ENCODE assay signal across 21 cellular contexts in the genomic region with DNA sequence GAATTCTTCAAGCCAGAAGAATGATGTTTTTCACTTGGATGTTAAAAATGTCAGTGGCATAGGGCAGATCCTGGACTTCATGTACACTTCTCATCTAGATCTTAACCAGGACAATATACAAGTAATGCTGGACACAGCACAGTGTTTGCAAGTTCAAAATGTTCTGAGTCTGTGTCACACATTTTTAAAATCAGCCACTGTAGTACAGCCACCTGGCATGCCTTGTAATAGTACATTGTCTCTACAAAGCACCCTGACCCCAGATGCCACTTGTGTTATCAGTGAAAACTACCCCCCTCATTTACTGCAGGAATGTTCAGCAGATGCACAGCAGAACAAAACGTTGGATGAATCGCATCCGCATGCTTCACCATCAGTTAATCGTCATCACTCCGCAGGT.
"Had no signal": no experiment of that assay in that cellular context is flagged by ENCODE, and none has a peak within 500 bp of the region (broad histone marks: within the 10 kb centered on the region; RNA-seq: fewer than 3 reads in every experiment).

No MANE protein-coding gene starts in this region.

- H3K4me3 Mint-ChIP-seq: dendritic cell treated with granulocyte-macrophage colony-stimulating factor and Interleukin-4, amounts not matched to agents 40 ng/mL and 50 ng/mL, for 4 days; effector memory CD8-positive, alpha-beta T cell; immature natural killer cell; natural killer cell treated with Interleukin-12 subunit alpha and Interleukin-12 subunit beta and Interleukin-15 and Interleukin-18, amount 100 ng/mL, for 72 hours; neural progenitor cell; stimulated activated naive B cell treated with anti-CD40 and anti-IgM and Interleukin-4, amounts not matched to agents 10 μg/mL and 1 μg/mL and 100 μg/mL, for 72 hours; stimulated activated naive CD8-positive, alpha-beta T cell treated with anti-CD3 and anti-CD28 coated beads, Interleukin-15, amount 100 ng/mL, for 72 hours had no signal

- FAIRE-seq: colon, keratinocyte, pancreas, urothelium cell line had no signal

- DNase-seq: cerebellar nuclear complex; effector memory CD8-positive, alpha-beta T cell; gastrocnemius medialis; immature natural killer cell; nucleus accumbens; pancreas; spleen; stimulated activated CD4-positive, alpha-beta T cell treated with anti-CD3 and anti-CD28 coated beads, Interleukin-15, amount 100 ng/mL, for 24 hours; stimulated activated CD4-positive, alpha-beta T cell treated with anti-CD3 and anti-CD28 coated beads, Interleukin-1b, Interleukin-23, amount 100 ng/mL, for 48 hours; stimulated activated CD4-positive, alpha-beta T cell treated with anti-CD3 and anti-CD28 coated beads, Interleukin-4, amount 100 ng/mL, for 24 hours; stimulated activated naive B cell treated with anti-CD40 and anti-IgM and Interleukin-4, amounts not matched to agents 10 μg/mL and 1 μg/mL and 100 μg/mL, for 72 hours; stimulated activated naive CD8-positive, alpha-beta T cell treated with anti-CD3 and anti-CD28 coated beads, Interleukin-15, amount 100 ng/mL, for 72 hours; transverse colon had no signal

- H3K27ac Mint-ChIP-seq: dendritic cell treated with granulocyte-macrophage colony-stimulating factor and Interleukin-4, amounts not matched to agents 40 ng/mL and 50 ng/mL, for 4 days; neural progenitor cell; progenitor cell of endocrine pancreas; stimulated activated naive B cell treated with anti-CD40 and anti-IgM and Interleukin-4, amounts not matched to agents 10 μg/mL and 1 μg/mL and 100 μg/mL, for 72 hours; stimulated activated naive CD8-positive, alpha-beta T cell treated with anti-CD3 and anti-CD28 coated beads, Interleukin-15, amount 100 ng/mL, for 72 hours had no signal

- H3K4me1 Mint-ChIP-seq: neural progenitor cell had no signal

- H3K27me3 Mint-ChIP-seq: dendritic cell treated with granulocyte-macrophage colony-stimulating factor and Interleukin-4, amounts not matched to agents 40 ng/mL and 50 ng/mL, for 4 days; effector memory CD8-positive, alpha-beta T cell; natural killer cell treated with Interleukin-12 subunit alpha and Interleukin-12 subunit beta and Interleukin-15 and Interleukin-18, amount 100 ng/mL, for 72 hours; progenitor cell of endocrine pancreas; stimulated activated naive B cell treated with anti-CD40 and anti-IgM and Interleukin-4, amounts not matched to agents 10 μg/mL and 1 μg/mL and 100 μg/mL, for 72 hours; stimulated activated naive CD8-positive, alpha-beta T cell treated with anti-CD3 and anti-CD28 coated beads, Interleukin-15, amount 100 ng/mL, for 72 hours had no signal

- H3K9me3 Mint-ChIP-seq: dendritic cell treated with granulocyte-macrophage colony-stimulating factor and Interleukin-4, amounts not matched to agents 40 ng/mL and 50 ng/mL, for 4 days; effector memory CD8-positive, alpha-beta T cell; immature natural killer cell; natural killer cell treated with Interleukin-12 subunit alpha and Interleukin-12 subunit beta and Interleukin-15 and Interleukin-18, amount 100 ng/mL, for 72 hours; neural progenitor cell; stimulated activated naive B cell treated with anti-CD40 and anti-IgM and Interleukin-4, amounts not matched to agents 10 μg/mL and 1 μg/mL and 100 μg/mL, for 72 hours; stimulated activated naive CD8-positive, alpha-beta T cell treated with anti-CD3 and anti-CD28 coated beads, Interleukin-15, amount 100 ng/mL, for 72 hours had no signal

- ATAC-seq: effector memory CD8-positive, alpha-beta T cell; gastrocnemius medialis; natural killer cell treated with Interleukin-12 subunit alpha and Interleukin-12 subunit beta and Interleukin-15 and Interleukin-18, amount 100 ng/mL, for 72 hours; pancreas; right lobe of liver; stimulated activated naive B cell treated with anti-CD40 and anti-IgM and Interleukin-4, amounts not matched to agents 10 μg/mL and 1 μg/mL and 100 μg/mL, for 72 hours; stimulated activated naive CD8-positive, alpha-beta T cell treated with anti-CD3 and anti-CD28 coated beads, Interleukin-15, amount 100 ng/mL, for 72 hours had no signal
